In the genomic region with DNA sequence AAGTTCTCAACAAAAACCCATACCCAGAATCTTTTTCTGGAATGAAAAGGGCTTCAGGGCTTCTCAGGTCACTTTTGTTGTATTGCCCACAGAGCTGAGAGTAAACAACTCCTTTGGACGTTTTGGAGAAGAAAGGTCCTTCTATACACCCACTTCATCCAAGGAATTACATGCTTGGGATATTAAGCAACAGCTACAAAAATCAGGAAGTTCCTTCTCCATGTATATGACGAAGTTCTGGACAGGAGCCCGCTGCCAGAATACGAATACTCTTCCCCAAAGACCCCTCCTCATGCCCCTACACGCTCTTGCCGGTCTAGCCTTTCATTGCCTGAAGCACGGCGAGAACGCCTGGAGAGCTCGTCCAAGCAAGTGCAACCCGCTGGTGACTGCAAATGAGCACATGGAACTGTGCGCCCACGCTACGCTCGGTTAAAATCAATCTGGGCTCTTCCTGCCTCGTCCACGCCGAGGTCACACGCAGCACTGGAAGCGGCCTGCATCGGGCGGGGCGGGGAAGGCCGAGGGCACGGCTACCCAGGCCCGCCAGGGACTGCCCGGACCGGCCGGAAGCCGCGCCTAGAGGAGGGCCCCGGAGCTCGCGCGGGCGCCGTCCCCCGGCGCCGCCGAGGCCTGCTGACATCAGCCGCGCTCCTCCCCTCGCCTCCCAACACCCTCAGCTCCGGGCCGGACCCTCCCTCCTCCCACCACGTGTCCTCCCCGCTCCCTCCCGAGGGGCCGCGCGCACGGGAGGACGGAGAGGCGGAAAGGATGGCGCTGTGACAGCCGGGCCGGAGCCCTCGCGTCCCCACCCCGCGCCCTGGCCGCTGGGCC, we compare ENCODE assay signal across 8 cellular contexts. TPM values are rescaled to one million over a fixed set of nuclear protein-coding genes. Genes with fewer than 3 reads are reported as not detected.
A peak's percentile ranks its signal among the peaks of the same experiment; 100 is the strongest.
DNase-seq lines count a peak whose midpoint lies in the region; ATAC-seq and TF ChIP-seq lines count a peak whose summit lies in the region.

A gene with protein sequence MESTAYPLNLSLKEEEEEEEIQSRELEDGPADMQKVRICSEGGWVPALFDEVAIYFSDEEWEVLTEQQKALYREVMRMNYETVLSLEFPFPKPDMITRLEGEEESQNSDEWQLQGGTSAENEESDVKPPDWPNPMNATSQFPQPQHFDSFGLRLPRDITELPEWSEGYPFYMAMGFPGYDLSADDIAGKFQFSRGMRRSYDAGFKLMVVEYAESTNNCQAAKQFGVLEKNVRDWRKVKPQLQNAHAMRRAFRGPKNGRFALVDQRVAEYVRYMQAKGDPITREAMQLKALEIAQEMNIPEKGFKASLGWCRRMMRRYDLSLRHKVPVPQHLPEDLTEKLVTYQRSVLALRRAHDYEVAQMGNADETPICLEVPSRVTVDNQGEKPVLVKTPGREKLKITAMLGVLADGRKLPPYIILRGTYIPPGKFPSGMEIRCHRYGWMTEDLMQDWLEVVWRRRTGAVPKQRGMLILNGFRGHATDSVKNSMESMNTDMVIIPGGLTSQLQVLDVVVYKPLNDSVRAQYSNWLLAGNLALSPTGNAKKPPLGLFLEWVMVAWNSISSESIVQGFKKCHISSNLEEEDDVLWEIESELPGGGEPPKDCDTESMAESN (plus strand): TSS at position 710 of the 834 bp plus-strand sequence. CDS start 1,482 bp downstream, outside the sequence.

- DNase-seq in NCI-H146 treated with DMSO at 0.1 percent for 48 hours (lab: John Stamatoyannopoulos, UW; ENCODE audit: unreplicated experiment) (peak; percentile 74), T-helper 17 cell (peak; percentile 63 to 76 (median 74)), amygdala (lab: John Stamatoyannopoulos, UW) (peak in 54 of 56 donors; percentile 48 to 95 (median 87)), left ventricle myocardium inferior (peak; percentile 94), prostate gland (ENCODE audit: low spot score) (peak; percentile 90), ureter (ENCODE audit: low spot score) (peak; percentile 94)

- H3K27ac Mint-ChIP-seq in T-helper 17 cell = peak within 1 kb of the TSS; percentile 88

- H3K36me3 Mint-ChIP-seq in T-helper 17 cell (ENCODE audit: low read depth) = peaks cover 3% of the 10 kb centered on the region

- intact Hi-C loops in left ventricle myocardium inferior (cut with micrococcal nuclease) (no loop called here), prostate gland (cut with DNase I) (no loop called here)

- peak within 1 kb of the TSS; percentile 93 for H3K4me3 Mint-ChIP-seq in T-helper 17 cell

- H3K4me1 Mint-ChIP-seq in T-helper 17 cell = peaks cover 31% of the 10 kb centered on the region

- ATAC-seq in GM18498 (IDR thresholded peaks at IDR 0.05; ENCODE audit: unreplicated experiment) (peak; percentile 97), HG02884 (IDR thresholded peaks at IDR 0.05; ENCODE audit: unreplicated experiment) (peak; percentile 92), T-helper 17 cell (peak; percentile 93)

- peak within 1 kb of the TSS; percentile 96 for H3K27ac ChIP-seq in left ventricle myocardium inferior (replicated peaks)
- peak within 1 kb of the TSS; percentile 83 to 87 for H3K27ac ChIP-seq in prostate gland

- H3K27me3 ChIP-seq in left ventricle myocardium inferior (ENCODE audit: low read depth) (no peaks in the 10 kb centered on the region), prostate gland (replicated peaks; ENCODE audit: insufficient read depth) (no peaks in the 10 kb centered on the region)

- H3K27me3 Mint-ChIP-seq in T-helper 17 cell = no peaks in the 10 kb centered on the region

- peaks cover 26% of the 10 kb centered on the region for H3K36me3 ChIP-seq in left ventricle myocardium inferior
- H3K36me3 ChIP-seq in prostate gland = no peaks in the 10 kb centered on the region

- peak; percentile 76 for TF ChIP-seq POLR2A in prostate gland (IDR thresholded peaks at IDR 0.05)

- whole genome bisulfite sequencing in prostate gland = under 1% methylated on average over 51 of the region's 63 CpGs

- H3K4me3 ChIP-seq in left ventricle myocardium inferior = peak within 1 kb of the TSS; percentile 82
- peak within 1 kb of the TSS; percentile 66 to 70 for H3K4me3 ChIP-seq in prostate gland

- TF ChIP-seq CTCF in left ventricle myocardium inferior (IDR thresholded peaks at IDR 0.05; ENCODE audit: borderline replicate concordance) (no peak), prostate gland (IDR thresholded peaks at IDR 0.05) (peak in 2 of 4 experiments; percentile 12 to 27)

- H3K9me3 ChIP-seq in T-helper 17 cell (ENCODE audit: control insufficient read depth, low read length, poor library complexity, severe bottlenecking) = no peaks in the 10 kb centered on the region
- no peaks in the 10 kb centered on the region for H3K9me3 ChIP-seq in left ventricle myocardium inferior (replicated peaks)
- no peaks in the 10 kb centered on the region for H3K9me3 ChIP-seq in prostate gland

- H3K4me1 ChIP-seq in left ventricle myocardium inferior (peaks cover 56% of the 10 kb centered on the region), prostate gland (replicated peaks) (peaks cover 20% of the 10 kb centered on the region)

RNA-seq across cellular contexts. Expression of the gene that starts here (rescaled TPM):
- total RNA-seq in T-helper 17 cell (10 to 100 TPM; 24.7 to 27.7 TPM), left ventricle myocardium inferior (14.1 TPM), prostate gland (10 to 100 TPM; 22.3 to 34.9 TPM), ureter (70.0 TPM)

Comparison
In these comparisons a context has a peak if more than half of its experiments do, and no peak if none do; other contexts are left out.
1. Peak in every context shown above with its lines: DNase-seq, ATAC-seq, H3K4me3 ChIP-seq and H3K27ac ChIP-seq.